ENCODE assay signal across 8 cellular contexts in genomic region chr6:170307080-170307545, GRCh38. TPM values are rescaled to one million over a fixed set of nuclear protein-coding genes. Genes with fewer than 3 reads are reported as not detected.
A peak's percentile ranks its signal among the peaks of the same experiment; 100 is the strongest.
DNase-seq lines count a peak whose midpoint lies in the region; ATAC-seq, FAIRE-seq and TF ChIP-seq lines count a peak whose summit lies in the region.

No MANE protein-coding gene starts in this region.

- ATAC-seq in Panc1, result no peak
- ATAC-seq in pancreas, result no peak
- ATAC-seq in esophagus mucosa, result no peak
- ATAC-seq in GM21723 (IDR thresholded peaks at IDR 0.05; ENCODE audit: unreplicated experiment), result no peak

- BruUV-seq in Caco-2 (replicated peaks; lab: Mats Ljungman, UMichigan) (no TSS peak), Panc1 (replicated peaks; lab: Mats Ljungman, UMichigan) (no TSS peak)

- peaks cover 4% of the 10 kb centered on the region for H3K36me3 Mint-ChIP-seq in Caco-2 (ENCODE audit: insufficient read depth, unreplicated experiment)

- FAIRE-seq in pancreas (lab: Jason Lieb, UNC), result no peak

- H3K9me3 ChIP-seq in Caco-2 (no peaks in the 10 kb centered on the region), Panc1 (ENCODE audit: control insufficient read depth, insufficient read depth, low read depth, low read length) (no peaks in the 10 kb centered on the region), pancreas (no peaks in the 10 kb centered on the region)

- H3K27me3 Mint-ChIP-seq in Caco-2 (ENCODE audit: insufficient read depth, unreplicated experiment), result no peaks in the 10 kb centered on the region

- POLR2A ChIA-PET in Caco-2 (lab: Charles Lee), result no interaction called here
- POLR2A ChIA-PET in Panc1 (lab: Charles Lee), result no interaction called here

- H3K9me3 Mint-ChIP-seq in Caco-2 (ENCODE audit: unreplicated experiment), result no peaks in the 10 kb centered on the region

- H3K4me3 ChIP-seq in Caco-2 (ENCODE audit: low read depth, low read length) (peak overlapping the region; percentile 91), Panc1 (ENCODE audit: low read depth in 2 of 2, low read length in 2 of 2) (peak overlapping the region; percentile 94 to 100), epithelial cell of esophagus (ENCODE audit: low read length) (peak overlapping the region; percentile 93), pancreas (peak overlapping the region; percentile 69 to 91 (median 86))

- no peaks in the 10 kb centered on the region for H3K36me3 ChIP-seq in Caco-2 (ENCODE audit: control insufficient read depth, insufficient read depth, low read length)
- peaks cover 7% of the 10 kb centered on the region; the same call in 1 of the 2 replicates for H3K36me3 ChIP-seq in Panc1 (ENCODE audit: control insufficient read depth, insufficient read depth, low read length)
- no peaks in the 10 kb centered on the region for H3K36me3 ChIP-seq in pancreas

- H3K27me3 ChIP-seq in Caco-2 (replicated peaks; ENCODE audit: control insufficient read depth, insufficient read depth, low read length) (no peaks in the 10 kb centered on the region), Panc1 (ENCODE audit: control insufficient read depth, insufficient read depth, low read length) (no peaks in the 10 kb centered on the region), pancreas (no peaks in the 10 kb centered on the region)

- TF ChIP-seq CTCF in Caco-2 (IDR thresholded peaks at IDR 0.05; ENCODE audit: insufficient read depth in 1 of 2, low read depth in 1 of 2, low read length in 1 of 2, severe bottlenecking in 1 of 2, unreplicated experiment in 1 of 2) (no peak), Panc1 (IDR thresholded peaks at IDR 0.05) (no peak), epithelial cell of esophagus (IDR thresholded peaks at IDR 0.05; ENCODE audit: insufficient read depth, low read depth, low read length, missing control alignments) (no peak), pancreas (IDR thresholded peaks at IDR 0.05) (no peak)

- WGBS in pancreas, 2 donors, result 3 to 4% methylated on average over 15 of the region's 15 CpGs

- in situ Hi-C loops in Panc1 (cut with HindIII; ENCODE audit: low pct_unique_long_range_greater_than_20kb, low sequenced_read_pairs), result no loop called here

- H3K4me1 ChIP-seq in Caco-2, result peaks cover 8% of the 10 kb centered on the region; the same call in 1 of the 2 replicates
- peaks cover 26% of the 10 kb centered on the region for H3K4me1 ChIP-seq in Panc1 (ENCODE audit: control insufficient read depth, insufficient read depth, low read length)
- H3K4me1 ChIP-seq in pancreas, result peaks cover 10 to 33% (median 18%) of the 10 kb centered on the region in 3 donors

- intact Hi-C loops in Caco-2 (cut with micrococcal nuclease; ENCODE audit: unreplicated experiment) (loop anchor here (5.0 kb wide), 1 partner anchor 210 kb away; no protein-coding TSS in a partner anchor), Panc1 (cut with micrococcal nuclease; ENCODE audit: unreplicated experiment) (no loop called here), pancreas (cut with DNase I) (no loop called here)

- H3K27ac ChIP-seq in Panc1 (ENCODE audit: low read length) (peak overlapping the region; percentile 98), pancreas (peak overlapping the region; percentile 62 to 80 (median 72))

- H3K4me3 Mint-ChIP-seq in Caco-2 (ENCODE audit: unreplicated experiment), result peak overlapping the region; percentile 90

- H3K27ac Mint-ChIP-seq in Caco-2 (ENCODE audit: unreplicated experiment), result peak overlapping the region; percentile 83

- CTCF ChIA-PET in Caco-2 (lab: Charles Lee), result no interaction called here
- CTCF ChIA-PET in Panc1 (lab: Charles Lee), result interaction anchor here (0.6 kb wide), 1 partner anchor 14 kb away, joined by 3 read pairs; no protein-coding TSS in a partner anchor

- DNase-seq in Caco-2 (no peak), Panc1 (ENCODE audit: low read depth, low spot score) (no peak), epithelial cell of esophagus (ENCODE audit: low read depth) (no peak), pancreas (no peak), Kasumi-1 (lab: John Stamatoyannopoulos, UW) (no peak)
- DNase-seq in central memory CD4-positive, alpha-beta T cell, result no peak

- H3K4me1 Mint-ChIP-seq in Caco-2 (ENCODE audit: low read depth, unreplicated experiment), result peaks cover 11% of the 10 kb centered on the region

RNA-seq across cellular contexts. Expression of gene FAM120B, which starts 0.6 kb away (rescaled TPM):
- total RNA-seq in Caco-2 (2022) (20.9 and 21.0 TPM in 2 replicates), Panc1 (2021; ENCODE audit: unreplicated experiment) (38.0 TPM), pancreas (10 to 100 TPM; 10.4 to 18.7 (median 13.3) TPM), esophagus mucosa (12.4 TPM)
- 32.6 TPM for polyA plus RNA-seq in Panc1 (2012; ENCODE audit: insufficient read length)
- polyA plus RNA-seq in pancreas, result 1 to 10 TPM; 5.6 to 9.0 TPM

RNA-seq across cellular contexts. Expression of gene DLL1, which starts 16.2 kb away (rescaled TPM):
- total RNA-seq in Caco-2 (2022), result 6.6 and 8.1 TPM in 2 replicates
- total RNA-seq in Panc1 (2021; ENCODE audit: unreplicated experiment), result 2.4 TPM
- 1.6 TPM for polyA plus RNA-seq in Panc1 (2012; ENCODE audit: insufficient read length)
- 10 to 100 TPM; 10.8 to 19.6 (median 13.3) TPM for total RNA-seq in pancreas
- 10 to 100 TPM; 16.4 to 21.6 TPM for polyA plus RNA-seq in pancreas
- total RNA-seq in esophagus mucosa, result 10.4 TPM
